In the genomic region with DNA sequence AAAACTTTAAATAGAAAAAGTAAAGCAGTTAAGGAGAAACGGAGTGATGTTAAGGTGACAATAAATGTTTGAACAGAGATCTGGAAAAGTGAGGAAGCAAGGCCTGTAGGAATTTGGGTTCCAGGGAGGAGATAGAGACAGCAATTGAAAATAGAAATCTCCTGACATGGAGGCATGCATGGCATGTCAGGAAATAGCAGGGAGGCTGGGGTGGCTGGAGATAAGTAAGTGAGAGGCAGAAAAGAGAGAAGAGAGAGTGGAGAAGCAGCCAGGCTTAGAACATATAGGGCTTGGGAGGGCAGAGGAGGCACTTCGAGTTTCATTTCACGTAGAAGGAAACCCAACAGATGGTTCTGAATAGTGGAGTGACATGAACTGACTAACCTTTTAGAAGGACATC, we compare ENCODE assay signal across 28 cellular contexts.
"Had no signal": no experiment of that assay in that cellular context is flagged by ENCODE, and none has a peak within 500 bp of the region (broad histone marks: within the 10 kb centered on the region; RNA-seq: fewer than 3 reads in every experiment).

No MANE protein-coding gene starts in this region.

- H3K4me3 ChIP-seq: heart right ventricle, hepatocyte, lung, mucosa of descending colon, psoas muscle, skin epidermis, stomach, testis, thyroid gland, transverse colon, upper lobe of left lung, vagina had no signal

- H3K27ac ChIP-seq: hepatocyte, parathyroid adenoma, psoas muscle, skin epidermis, stomach, testis, thyroid gland, transverse colon, upper lobe of left lung, vagina had no signal

- H3K9me3 ChIP-seq: heart right ventricle, mucosa of descending colon, psoas muscle, stomach, testis, thyroid gland, transverse colon, upper lobe of left lung, vagina had no signal

- ATAC-seq: left lobe of liver; mucosa of descending colon; naive thymus-derived CD4-positive, alpha-beta T cell; natural killer cell treated with Interleukin-12 subunit alpha and Interleukin-12 subunit beta and Interleukin-15 and Interleukin-18, amount 100 ng/mL, for 72 hours; psoas muscle; sciatic nerve; stimulated activated naive B cell treated with anti-CD40 and anti-IgM and Interleukin-4, amounts not matched to agents 10 μg/mL and 1 μg/mL and 100 μg/mL, for 72 hours; stimulated activated naive CD8-positive, alpha-beta T cell treated with anti-CD3 and anti-CD28 coated beads, Interleukin-15, Interleukin-2, amounts not matched to agents 100 U/mL and 50 U/mL, for 24 hours had no signal

- DNase-seq: heart right ventricle; kidney glomerular epithelial cell; left cardiac atrium; midbrain; mucosa of descending colon; naive thymus-derived CD4-positive, alpha-beta T cell; nucleus accumbens; psoas muscle; stimulated activated CD4-positive, alpha-beta T cell treated with anti-CD3 and anti-CD28 coated beads, Interleukin-12 subunit alpha, Interleukin-12 subunit beta, amount 100 ng/mL, for 4 hours; stimulated activated CD4-positive, alpha-beta T cell treated with anti-CD3 and anti-CD28 coated beads, Interleukin-15, amount 100 ng/mL, for 24 hours; stimulated activated CD4-positive, alpha-beta T cell treated with anti-CD3 and anti-CD28 coated beads, Interleukin-2, amount 100 ng/mL, for 24 hours; stimulated activated CD4-positive, alpha-beta T cell treated with anti-CD3 and anti-CD28 coated beads, Interleukin-4, amount 100 ng/mL, for 1 hour; stimulated activated naive B cell treated with anti-CD40 and anti-IgM and Interleukin-4, amounts not matched to agents 10 μg/mL and 1 μg/mL and 100 μg/mL, for 72 hours; stimulated activated naive CD8-positive, alpha-beta T cell treated with anti-CD3 and anti-CD28 coated beads, Interleukin-15, Interleukin-2, amounts not matched to agents 100 U/mL and 50 U/mL, for 24 hours; stomach; testis; thyroid gland; transverse colon; upper lobe of left lung had no signal

- H3K4me1 ChIP-seq: parathyroid adenoma, psoas muscle, stomach, testis, thyroid gland, transverse colon, upper lobe of left lung, vagina had no signal

- FAIRE-seq: keratinocyte had no signal

- H3K27me3 ChIP-seq: heart right ventricle, hepatocyte, stomach, testis, thyroid gland, transverse colon, upper lobe of left lung, vagina had no signal

- H3K9ac ChIP-seq: parathyroid adenoma had no signal

- H3K36me3 ChIP-seq: heart right ventricle, stomach, thyroid gland, transverse colon, upper lobe of left lung, vagina had no signal
